In the genomic region with DNA sequence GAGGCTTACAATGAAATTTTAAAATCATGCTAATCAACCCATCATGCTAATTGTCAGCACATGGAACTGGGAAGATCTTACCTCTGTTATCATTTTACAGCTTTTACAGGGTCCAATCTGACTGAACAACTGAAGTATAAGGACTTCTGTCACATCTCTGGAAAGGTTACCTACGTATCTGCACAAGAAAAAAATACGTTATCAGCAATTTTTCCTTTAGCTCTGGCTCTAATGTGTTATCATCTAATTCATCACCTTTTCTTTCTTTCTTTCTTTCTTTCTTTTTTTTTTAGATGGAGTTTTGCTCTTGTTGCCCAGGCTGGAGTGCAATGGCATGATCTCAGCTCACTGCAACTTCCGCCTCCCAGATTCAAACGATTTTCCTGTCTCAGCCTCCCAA, we compare ENCODE assay signal across 25 cellular contexts. TPM values are rescaled to one million over a fixed set of nuclear protein-coding genes. Genes with fewer than 3 reads are reported as not detected.
DNase-seq lines count a peak whose midpoint lies in the region; ATAC-seq, FAIRE-seq and TF ChIP-seq lines count a peak whose summit lies in the region.
"Had no signal": no experiment of that assay in that cellular context is flagged by ENCODE, and none has a peak within 500 bp of the region (broad histone marks: within the 10 kb centered on the region; RNA-seq: fewer than 3 reads in every experiment).

No MANE protein-coding gene starts in this region.

- no peak overlapping the region for H2BK12ac ChIP-seq in trophoblast cell (ENCODE audit: low read length)

- H3K56ac ChIP-seq in IMR-90 (ENCODE audit: extremely low read depth, insufficient read depth, low read length): no peak overlapping the region

- no peak for DNase-seq in HepG2 (ENCODE audit: low spot score)
- no peak for DNase-seq in right lobe of liver
- DNase-seq in IMR-90: no peak
- no peak for DNase-seq in GM12878 (ENCODE audit: low read depth, low spot score)
- DNase-seq in trophoblast cell: no peak
- DNase-seq in central memory CD4-positive, alpha-beta T cell: no peak
- DNase-seq in omental fat pad (ENCODE audit: low spot score): no peak
- no peak for DNase-seq in posterior vena cava (ENCODE audit: low spot score)
- DNase-seq: ACHN; BE2C; C1 segment of cervical spinal cord; CD4-positive, alpha-beta memory T cell; CD4-positive, CD25-positive, alpha-beta regulatory T cell; CD8-positive, alpha-beta memory T cell; COR-L47; DMS 273 treated with DMSO at 0.1 percent for 48 hours; DMS153; DMS53; DMS79; DND-41; EL; GDM1 had no signal

- TF ChIP-seq RAD21 in HepG2 (CRISPR knock-in tag; IDR thresholded peaks at IDR 0.05): no peak
- TF ChIP-seq RAD21 in IMR-90 (IDR thresholded peaks at IDR 0.05; ENCODE audit: low read length): no peak
- TF ChIP-seq RAD21 in GM12878 (IDR thresholded peaks at IDR 0.05; ENCODE audit: insufficient read depth, low read depth, low read length): no peak

- CTCF ChIA-PET in HepG2 (lab: Yijun Ruan, JAX; ENCODE audit: low intra/inter-chr PET ratio, low total read pairs) (no interaction called here), IMR-90 (lab: Yijun Ruan, JAX) (interaction anchor here (0.5 to 0.6 kb wide), 2 partner anchors 11 to 370 kb away, joined by 4 to 6 read pairs; no protein-coding TSS in a partner anchor), GM12878 (lab: Yijun Ruan, JAX) (interaction anchor here (0.6 to 1.6 kb wide), 4 partner anchors 15 to 336 kb away, joined by 3 to 6 read pairs (median 3); no protein-coding TSS in a partner anchor)

- H3K4me1 ChIP-seq in HepG2 (ENCODE audit: insufficient read depth, low read length) (peaks cover 15% of the 10 kb centered on the region), right lobe of liver (peaks cover 0 to 26% (median 5%) of the 10 kb centered on the region in 4 donors), IMR-90 (ENCODE audit: control insufficient read depth, insufficient read depth, low read length) (no peaks in the 10 kb centered on the region; the same call in 1 of the 2 replicates), GM12878 (ENCODE audit: control insufficient read depth, insufficient read depth, low read length) (no peaks in the 10 kb centered on the region; the same call in 1 of the 2 replicates), trophoblast cell (ENCODE audit: control insufficient read depth in 1 of 2, insufficient read depth in 2 of 2, low read length in 2 of 2) (no peaks in the 10 kb centered on the region)

- ATAC-seq in HepG2 (no peak), right lobe of liver (no peak), IMR-90 (ENCODE audit: low read depth) (no peak), GM12878 (no peak), omental fat pad (ENCODE audit: low FRiP score) (no peak)

- H3K27ac ChIP-seq in HepG2 (ENCODE audit: extremely low read length, insufficient read depth, low read length): no peak overlapping the region
- no peak overlapping the region for H3K27ac ChIP-seq in right lobe of liver
- H3K27ac ChIP-seq in IMR-90 (ENCODE audit: insufficient read depth, low read length): no peak overlapping the region
- no peak overlapping the region for H3K27ac ChIP-seq in GM12878 (ENCODE audit: control insufficient read depth, insufficient read depth)
- no peak overlapping the region for H3K27ac ChIP-seq in trophoblast cell (ENCODE audit: low read depth, low read length)
- H3K27ac ChIP-seq: 22Rv1, BLaER1 had no signal

- H3K36me3 ChIP-seq in HepG2 (replicated peaks in 1 of 2; ENCODE audit: control insufficient read depth in 1 of 2, insufficient read depth in 2 of 2, low read length in 2 of 2): peaks cover 12 to 41% of the 10 kb centered on the region in 2 experiments
- peaks cover 0 to 23% (median 8%) of the 10 kb centered on the region in 4 donors for H3K36me3 ChIP-seq in right lobe of liver
- H3K36me3 ChIP-seq in IMR-90 (ENCODE audit: control insufficient read depth, insufficient read depth, low read length): peaks cover 20% of the 10 kb centered on the region
- H3K36me3 ChIP-seq in GM12878 (ENCODE audit: control insufficient read depth in 2 of 2, insufficient read depth in 2 of 2, low read length in 1 of 2): peaks cover 7 to 32% of the 10 kb centered on the region in 2 experiments
- peaks cover 13 to 14% of the 10 kb centered on the region in 2 experiments for H3K36me3 ChIP-seq in trophoblast cell (ENCODE audit: control insufficient read depth in 1 of 2, insufficient read depth in 2 of 2, low read length in 2 of 2)

- H3K4ac ChIP-seq in IMR-90 (ENCODE audit: low read depth, low read length) (no peak overlapping the region), trophoblast cell (ENCODE audit: low read depth, low read length) (peak overlapping the region; percentile 55)

- no peak overlapping the region for H4K12ac ChIP-seq in trophoblast cell (ENCODE audit: low read depth, low read length)

- H3K4me2 ChIP-seq in HepG2 (ENCODE audit: low read depth, low read length) (no peak overlapping the region), IMR-90 (ENCODE audit: low read depth, low read length) (no peak overlapping the region), GM12878 (ENCODE audit: control insufficient read depth, insufficient read depth) (peak overlapping the region; percentile 30; the same call in 1 of the 2 replicates), trophoblast cell (ENCODE audit: low read length) (no peak overlapping the region)
- H3K4me2 ChIP-seq: BLaER1 had no signal

- H2AFZ ChIP-seq in HepG2 (ENCODE audit: low read length) (no peak overlapping the region), IMR-90 (replicated peaks; ENCODE audit: low read length, poor library complexity) (no peak overlapping the region), GM12878 (ENCODE audit: control insufficient read depth, low read depth, low read length) (no peak overlapping the region), trophoblast cell (ENCODE audit: insufficient read depth, low read length, poor library complexity) (no peak overlapping the region)

- no peak overlapping the region for H2BK15ac ChIP-seq in IMR-90 (ENCODE audit: low read depth, low read length)

- H2BK5ac ChIP-seq in IMR-90 (ENCODE audit: low read depth, low read length, poor library complexity, severe bottlenecking) (no peak overlapping the region), trophoblast cell (ENCODE audit: low read depth, low read length, poor library complexity) (no peak overlapping the region)

- TF ChIP-seq CTCF in HepG2 (CRISPR knock-in tag; IDR thresholded peaks at IDR 0.05) (no peak), right lobe of liver (IDR thresholded peaks at IDR 0.05) (no peak), IMR-90 (conservative IDR thresholded peaks at IDR 0.05; ENCODE audit: low read depth, low read length) (no peak), GM12878 (IDR thresholded peaks at IDR 0.05 in 2 of 3, conservative IDR thresholded peaks at IDR 0.05 in 1 of 3; ENCODE audit: control insufficient read depth in 2 of 3, extremely low read depth in 1 of 3, insufficient read depth in 1 of 3, low read depth in 3 of 3, low read length in 3 of 3) (no peak), omental fat pad (IDR thresholded peaks at IDR 0.05) (no peak)

- no peak overlapping the region for H3K9ac ChIP-seq in HepG2 (ENCODE audit: insufficient read depth, low read depth, low read length)
- H3K9ac ChIP-seq in IMR-90 (ENCODE audit: low read depth, low read length): no peak overlapping the region
- H3K9ac ChIP-seq in GM12878 (ENCODE audit: control insufficient read depth, insufficient read depth, low read length): no peak overlapping the region
- no peak overlapping the region for H3K9ac ChIP-seq in trophoblast cell (ENCODE audit: low read length)
- H3K9ac ChIP-seq: BLaER1 had no signal

- H3K27me3 ChIP-seq in HepG2 (ENCODE audit: control insufficient read depth in 1 of 2, insufficient read depth in 2 of 2, low read length in 2 of 2) (no peaks in the 10 kb centered on the region), right lobe of liver (no peaks in the 10 kb centered on the region), IMR-90 (ENCODE audit: control insufficient read depth, insufficient read depth, low read length) (no peaks in the 10 kb centered on the region), GM12878 (replicated peaks in 1 of 2; ENCODE audit: control insufficient read depth in 2 of 2, insufficient read depth in 2 of 2, low read length in 1 of 2) (no peaks in the 10 kb centered on the region), trophoblast cell (ENCODE audit: insufficient read depth, low read length) (no peaks in the 10 kb centered on the region)
- H3K27me3 ChIP-seq: BE2C, BLaER1 had no signal

- in situ Hi-C loops in HepG2 (cut with HindIII; ENCODE audit: extremely low pct_ligation_motif_present, low pct_unique_long_range_greater_than_20kb): no loop called here
- in situ Hi-C loops in IMR-90 (cut with MboI; ENCODE audit: low sequenced_read_pairs): no loop called here
- in situ Hi-C loops in GM12878 (cut with MboI): no loop called here

- POLR2A ChIA-PET in HepG2 (lab: Yijun Ruan, JAX) (no interaction called here), IMR-90 (lab: Charles Lee; ENCODE audit: unreplicated experiment) (interaction anchor here (0.6 kb wide), 1 partner anchor 22 kb away, joined by 4 read pairs; no protein-coding TSS in a partner anchor), GM12878 (lab: Charles Lee) (interaction anchor here (0.5 to 0.7 kb wide), 2 partner anchors 39 to 95 kb away, joined by 3 read pairs; no protein-coding TSS in a partner anchor)

- peaks cover 4% of the 10 kb centered on the region for H3K9me1 ChIP-seq in IMR-90 (ENCODE audit: insufficient read depth, low read length)

- 95% methylated on average over 4 of the region's 4 CpGs for WGBS in HepG2 (ENCODE audit: low lambda C conversion rate)
- 92% methylated on average over 4 of the region's 4 CpGs for WGBS in right lobe of liver (ENCODE audit: insufficient coverage, low coverage, low lambda C conversion rate, missing lambda C conversion rate)
- no CpG with 5 or more reads among the region's 4 CpGs for WGBS in IMR-90 (ENCODE audit: extremely low coverage in 2 of 2, insufficient read length in 1 of 2), 2 experiments
- WGBS in GM12878 (ENCODE audit: insufficient coverage, insufficient replicate concordance, low lambda C conversion rate, missing lambda C conversion rate): 99% methylated on average over 4 of the region's 4 CpGs
- no CpG with 5 or more reads among the region's 4 CpGs for WGBS in trophoblast cell (ENCODE audit: extremely low coverage, insufficient coverage, insufficient read length)

- no peak overlapping the region for H3K18ac ChIP-seq in IMR-90 (ENCODE audit: low read depth, low read length)
- H3K18ac ChIP-seq in trophoblast cell (ENCODE audit: low read length): no peak overlapping the region

- H2AK5ac ChIP-seq in IMR-90 (ENCODE audit: low read depth, low read length): no peak overlapping the region
- no peak overlapping the region for H2AK5ac ChIP-seq in trophoblast cell (ENCODE audit: low read length)

- SMC1A ChIA-PET in GM12878 (lab: Charles Lee; ENCODE audit: uncharacterized antibody, unreplicated experiment): interaction anchor here (0.6 to 1.4 kb wide), 4 partner anchors 13 to 379 kb away, joined by 3 to 4 read pairs (median 3); no protein-coding TSS in a partner anchor

- peaks cover 15 to 40% of the 10 kb centered on the region in 2 experiments; a peak in 3 of 4 replicates for H3K79me1 ChIP-seq in IMR-90 (ENCODE audit: low read depth in 1 of 2, low read length in 2 of 2)
- no peaks in the 10 kb centered on the region for H3K79me1 ChIP-seq in trophoblast cell (ENCODE audit: low read length)

- H3K23ac ChIP-seq in IMR-90 (ENCODE audit: low read depth, low read length) (no peak overlapping the region), trophoblast cell (ENCODE audit: low read length) (no peak overlapping the region)

- no peak overlapping the region for H4K91ac ChIP-seq in IMR-90 (ENCODE audit: insufficient read depth, low read depth, low read length)
- no peak overlapping the region for H4K91ac ChIP-seq in trophoblast cell (ENCODE audit: low read depth, low read length)

- dilution Hi-C loops in IMR-90 (cut with HindIII; ENCODE audit: low sequenced_read_pairs, unreplicated experiment): no loop called here

- no peak overlapping the region for H3K14ac ChIP-seq in IMR-90 (replicated peaks; ENCODE audit: low read depth, low read length)
- H3K14ac ChIP-seq in trophoblast cell (ENCODE audit: low read length): no peak overlapping the region

- H4K5ac ChIP-seq in IMR-90 (ENCODE audit: low read depth, low read length): no peak overlapping the region

- H2AK9ac ChIP-seq in IMR-90 (replicated peaks; ENCODE audit: low read depth, low read length, poor library complexity): no peak overlapping the region

- TF ChIP-seq POLR2A in HepG2 (IDR thresholded peaks at IDR 0.05; ENCODE audit: insufficient read depth in 1 of 2, low read depth in 2 of 2, low read length in 2 of 2): no peak
- TF ChIP-seq POLR2A in right lobe of liver (IDR thresholded peaks at IDR 0.05): no peak
- TF ChIP-seq POLR2A in IMR-90 (IDR thresholded peaks at IDR 0.05; ENCODE audit: low read depth, low read length): no peak
- TF ChIP-seq POLR2A in GM12878 (IDR thresholded peaks at IDR 0.05; ENCODE audit: low read depth, low read length): no peak

- H2BK20ac ChIP-seq in IMR-90 (ENCODE audit: low read depth, low read length): no peak overlapping the region

- FAIRE-seq in HepG2 (lab: Jason Lieb, UNC): no peak
- FAIRE-seq in GM12878 (lab: Jason Lieb, UNC): no peak
- FAIRE-seq: GM18507 had no signal

- intact Hi-C loops in HepG2 (cut with micrococcal nuclease; ENCODE audit: unreplicated experiment): no loop called here
- intact Hi-C loops in right lobe of liver (cut with DNase I): no loop called here
- intact Hi-C loops in IMR-90 (cut with micrococcal nuclease): no loop called here
- intact Hi-C loops in GM12878 (cut with micrococcal nuclease; ENCODE audit: unreplicated experiment): no loop called here
- intact Hi-C loops in posterior vena cava (cut with DNase I): no loop called here

- no peak overlapping the region for H4K8ac ChIP-seq in IMR-90 (ENCODE audit: low read depth in 2 of 2, low read length in 2 of 2)
- no peak overlapping the region for H4K8ac ChIP-seq in trophoblast cell (ENCODE audit: low read depth, low read length)

- H3K4me3 ChIP-seq in HepG2 (replicated peaks in 1 of 3; ENCODE audit: insufficient read depth in 1 of 3, low read depth in 2 of 3, low read length in 3 of 3) (no peak overlapping the region), right lobe of liver (no peak overlapping the region), IMR-90 (ENCODE audit: insufficient read depth, low read depth, low read length) (no peak overlapping the region), GM12878 (no peak overlapping the region), trophoblast cell (ENCODE audit: low read depth, low read length) (no peak overlapping the region)
- H3K4me3 ChIP-seq: BLaER1 had no signal

- no peaks in the 10 kb centered on the region for H3K9me3 ChIP-seq in HepG2 (ENCODE audit: low read length)
- no peaks in the 10 kb centered on the region for H3K9me3 ChIP-seq in right lobe of liver
- no peaks in the 10 kb centered on the region for H3K9me3 ChIP-seq in IMR-90 (ENCODE audit: control insufficient read depth, insufficient read depth, low read length)
- H3K9me3 ChIP-seq in GM12878 (replicated peaks; ENCODE audit: control insufficient read depth, insufficient read depth, low read length): no peaks in the 10 kb centered on the region; the same call in 2 of the 3 replicates
- H3K9me3 ChIP-seq in trophoblast cell (ENCODE audit: insufficient read depth, low read depth, low read length): no peaks in the 10 kb centered on the region
- H3K9me3 ChIP-seq: BE2C, BLaER1 had no signal

- peaks cover 91% of the 10 kb centered on the region for H3K79me2 ChIP-seq in HepG2 (ENCODE audit: insufficient read depth, low read length)
- H3K79me2 ChIP-seq in GM12878 (ENCODE audit: control insufficient read depth, insufficient read depth, low read length): peaks cover 85% of the 10 kb centered on the region
- H3K79me2 ChIP-seq in trophoblast cell (ENCODE audit: control insufficient read depth, insufficient read depth, low read length, poor library complexity): peaks cover 4% of the 10 kb centered on the region

- RAD21 ChIA-PET in GM12878 (lab: Charles Lee; ENCODE audit: unreplicated experiment): no interaction called here

- BruUV-seq in HepG2 (replicated peaks; lab: Mats Ljungman, UMichigan) (no TSS peak), IMR-90 (replicated peaks; lab: Mats Ljungman, UMichigan) (no TSS peak), GM12878 (replicated peaks; lab: Mats Ljungman, UMichigan) (no TSS peak)

- H4K20me1 ChIP-seq in HepG2 (ENCODE audit: insufficient read depth, low read length) (peaks cover 56% of the 10 kb centered on the region), IMR-90 (ENCODE audit: insufficient read depth, low read length) (peaks cover 65% of the 10 kb centered on the region), GM12878 (ENCODE audit: control insufficient read depth, insufficient read depth) (peaks cover 8% of the 10 kb centered on the region; the same call in 1 of the 2 replicates)

- no peak overlapping the region for H2BK120ac ChIP-seq in IMR-90 (ENCODE audit: low read depth, low read length)
- no peak overlapping the region for H2BK120ac ChIP-seq in trophoblast cell (ENCODE audit: insufficient read depth, low read length, poor library complexity)

- TF ChIP-seq EP300 in HepG2 (IDR thresholded peaks at IDR 0.05; ENCODE audit: low read depth in 2 of 2, low read length in 2 of 2): no peak
- TF ChIP-seq EP300 in HepG2 (CRISPR knock-in tag; IDR thresholded peaks at IDR 0.05; ENCODE audit: borderline replicate concordance): no peak
- TF ChIP-seq EP300 in GM12878 (IDR thresholded peaks at IDR 0.05; ENCODE audit: borderline replicate concordance in 1 of 2, control insufficient read depth in 1 of 2, low read depth in 2 of 2, low read length in 2 of 2): no peak

RNA-seq across cellular contexts. Expression of a gene that starts 8.7 kb away (rescaled TPM):
- total RNA-seq in HepG2 (2016; rRNA removed; fragmentation: Illumina TruSeq; extraction: Trizol) (31.5 and 36.6 TPM in 2 replicates), right lobe of liver (10 to 100 TPM; 37.2 to 52.2 (median 46.3) TPM), IMR-90 (2012; rRNA removed) (28.0 and 44.2 TPM in 2 replicates), GM12878 (2014; rRNA removed) (34.6 and 45.9 TPM in 2 replicates), GM12878 (2014; rRNA removed; fragmentation: Illumina TruSeq; extraction: Trizol) (57.4 and 63.4 TPM in 2 replicates), GM12878 (2021) (132 and 143 TPM in 2 replicates), omental fat pad (10 to 100 TPM; 62.0 to 90.8 (median 65.9) TPM), posterior vena cava (10 to 100 TPM; 78.8 to 90.7 TPM)
- 19.8 and 22.7 TPM in 2 replicates for total RNA-seq in HepG2 (2016; cell fraction: cytosol; rRNA removed; fragmentation: Illumina TruSeq; extraction: Trizol; ENCODE audit: low read depth)
- 32.7 and 33.0 TPM in 2 replicates for total RNA-seq in HepG2 (2016; cell fraction: insoluble cytoplasmic fraction; rRNA removed; fragmentation: Illumina TruSeq; extraction: Trizol)
- total RNA-seq in HepG2 (2016; cell fraction: membrane; rRNA removed; fragmentation: Illumina TruSeq; extraction: Trizol): 32.9 and 34.8 TPM in 2 replicates
- 74.7 and 93.9 TPM in 2 replicates for total RNA-seq in HepG2 (2016; cell fraction: nucleus; rRNA removed; fragmentation: Illumina TruSeq; extraction: Trizol)
- polyA plus RNA-seq in HepG2 (2011; rRNA removed) (145 and 148 TPM in 2 replicates), IMR-90 (2012; rRNA removed) (62.9 and 83.5 TPM in 2 replicates), GM12878 (2011; rRNA removed) (159 and 241 TPM in 2 replicates), GM12878 (2014; fragmentation: Illumina TruSeq; extraction: Trizol) (133 and 163 TPM in 2 replicates), GM12878 (2014; fragmentation: Nextera tagmentation; extraction: Ambion mirVana) (10 to 100 TPM; 26.0 to 68.2 TPM), GM12878 (2014; rRNA removed) (87.8 and 91.7 TPM in 2 replicates), GM12878 (2016; fragmentation: Nextera tagmentation; extraction: Ambion mirVana) (10 to 100 TPM; 29.0 to 34.9 TPM)
- polyA plus RNA-seq in HepG2 (2011; cell fraction: cytosol; rRNA removed): 29.6 and 41.0 TPM in 2 replicates
- 368 and 448 TPM in 2 replicates for polyA plus RNA-seq in HepG2 (2011; cell fraction: nucleus; rRNA removed)
- 152 and 155 TPM in 2 replicates for polyA plus RNA-seq in HepG2 (2012)
- polyA plus RNA-seq in HepG2 (2016; cell fraction: cytosol; fragmentation: Illumina TruSeq; extraction: Trizol; ENCODE audit: low read depth): 16.3 and 18.6 TPM in 2 replicates
- polyA plus RNA-seq in HepG2 (2016; cell fraction: insoluble cytoplasmic fraction; fragmentation: Illumina TruSeq; extraction: Trizol; ENCODE audit: low read depth): 72.0 and 75.0 TPM in 2 replicates
- polyA plus RNA-seq in HepG2 (2016; cell fraction: membrane; fragmentation: Illumina TruSeq; extraction: Trizol; ENCODE audit: low read depth): 36.1 and 39.6 TPM in 2 replicates
- 291 and 317 TPM in 2 replicates for polyA plus RNA-seq in HepG2 (2016; cell fraction: nucleus; fragmentation: Illumina TruSeq; extraction: Trizol; ENCODE audit: insufficient read depth, low read depth)
- 17.9 and 42.2 TPM in 2 replicates for polyA minus RNA-seq in HepG2 (2011; rRNA and poly(A)+ RNA removed; ENCODE audit: low replicate concordance)
- polyA minus RNA-seq in HepG2 (2011; cell fraction: cytosol; rRNA and poly(A)+ RNA removed): 27.6 and 31.4 TPM in 2 replicates
- 199 and 216 TPM in 2 replicates for polyA minus RNA-seq in HepG2 (2011; cell fraction: nucleus; rRNA and poly(A)+ RNA removed)
- 14.1 and 19.3 TPM in 2 replicates for polyA plus RNA-seq in IMR-90 (2012; cell fraction: cytosol; rRNA removed)
- 63.6 and 388 TPM in 2 replicates for polyA plus RNA-seq in IMR-90 (2012; cell fraction: nucleus; rRNA removed; ENCODE audit: low replicate concordance)
- 330 and 333 TPM in 2 replicates for total RNA-seq in GM12878 (2013; cell fraction: nucleolus; rRNA removed)
- 105 TPM for polyA plus RNA-seq in GM12878 (2011; ENCODE audit: low read depth)
- polyA plus RNA-seq in GM12878 (2011; cell fraction: cytosol; rRNA removed): 49.4 and 62.0 TPM in 2 replicates
- 303 and 378 TPM in 2 replicates for polyA plus RNA-seq in GM12878 (2011; cell fraction: nucleus; rRNA removed)
- polyA plus RNA-seq in GM12878 (2012): 116 and 138 TPM in 2 replicates
- polyA minus RNA-seq in GM12878 (2011; rRNA and poly(A)+ RNA removed): 61.0 and 95.1 TPM in 2 replicates
- 36.2 and 36.9 TPM in 2 replicates for polyA minus RNA-seq in GM12878 (2011; cell fraction: cytosol; rRNA and poly(A)+ RNA removed)
- 58.6 and 76.9 TPM in 2 replicates for polyA minus RNA-seq in GM12878 (2011; cell fraction: nucleus; rRNA and poly(A)+ RNA removed)
- polyA plus RNA-seq in trophoblast cell (2013): 124 and 125 TPM in 2 replicates

RNA-seq across cellular contexts. Expression of a gene that starts 45.6 kb away (rescaled TPM):
- total RNA-seq in HepG2 (2016; rRNA removed; fragmentation: Illumina TruSeq; extraction: Trizol) (1.1 and 1.7 TPM in 2 replicates), right lobe of liver (1 to 10 TPM in 5 of 6 experiments, under 1 TPM in 1; 0.95 to 5.2 (median 3.7) TPM), IMR-90 (2012; rRNA removed) (35.3 and 55.5 TPM in 2 replicates), GM12878 (2014; rRNA removed) (97.4 and 102 TPM in 2 replicates), GM12878 (2014; rRNA removed; fragmentation: Illumina TruSeq; extraction: Trizol) (124 and 131 TPM in 2 replicates), GM12878 (2021) (114 and 128 TPM in 2 replicates), omental fat pad (10 to 100 TPM; 12.3 to 40.2 (median 18.7) TPM), posterior vena cava (10 to 100 TPM; 13.5 to 21.0 TPM)
- total RNA-seq in HepG2 (2016; cell fraction: cytosol; rRNA removed; fragmentation: Illumina TruSeq; extraction: Trizol; ENCODE audit: low read depth): 2.3 and 4.0 TPM in 2 replicates
- 1.3 and 2.0 TPM in 2 replicates for total RNA-seq in HepG2 (2016; cell fraction: insoluble cytoplasmic fraction; rRNA removed; fragmentation: Illumina TruSeq; extraction: Trizol)
- total RNA-seq in HepG2 (2016; cell fraction: membrane; rRNA removed; fragmentation: Illumina TruSeq; extraction: Trizol): 2.3 and 2.4 TPM in 2 replicates
- 0.78 and 1.1 TPM in 2 replicates for total RNA-seq in HepG2 (2016; cell fraction: nucleus; rRNA removed; fragmentation: Illumina TruSeq; extraction: Trizol)
- polyA plus RNA-seq in HepG2 (2011; rRNA removed) (4.1 and 5.1 TPM in 2 replicates), IMR-90 (2012; rRNA removed) (77.0 and 89.7 TPM in 2 replicates), GM12878 (2011; rRNA removed) (186 and 284 TPM in 2 replicates), GM12878 (2014; fragmentation: Illumina TruSeq; extraction: Trizol) (193 and 226 TPM in 2 replicates), GM12878 (2014; fragmentation: Nextera tagmentation; extraction: Ambion mirVana) (100 to 1,000 TPM in 1 of 2 experiments, 10 to 100 TPM in 1; 72.8 to 134 TPM), GM12878 (2014; rRNA removed) (134 and 157 TPM in 2 replicates), GM12878 (2016; fragmentation: Nextera tagmentation; extraction: Ambion mirVana) (100 to 1,000 TPM; 116 to 123 TPM)
- polyA plus RNA-seq in HepG2 (2011; cell fraction: cytosol; rRNA removed): 2.9 and 4.0 TPM in 2 replicates
- polyA plus RNA-seq in HepG2 (2011; cell fraction: nucleus; rRNA removed): 1.2 and 1.3 TPM in 2 replicates
- 1.4 and 3.1 TPM in 2 replicates for polyA plus RNA-seq in HepG2 (2012)
- 3.3 and 5.1 TPM in 2 replicates for polyA plus RNA-seq in HepG2 (2016; cell fraction: cytosol; fragmentation: Illumina TruSeq; extraction: Trizol; ENCODE audit: low read depth)
- 2.4 and 3.6 TPM in 2 replicates for polyA plus RNA-seq in HepG2 (2016; cell fraction: insoluble cytoplasmic fraction; fragmentation: Illumina TruSeq; extraction: Trizol; ENCODE audit: low read depth)
- polyA plus RNA-seq in HepG2 (2016; cell fraction: membrane; fragmentation: Illumina TruSeq; extraction: Trizol; ENCODE audit: low read depth): 3.3 TPM in 2 replicates
- polyA plus RNA-seq in HepG2 (2016; cell fraction: nucleus; fragmentation: Illumina TruSeq; extraction: Trizol; ENCODE audit: insufficient read depth, low read depth): 0.67 and 1.8 TPM in 2 replicates
- 1.3 and 2.3 TPM in 2 replicates for polyA minus RNA-seq in HepG2 (2011; rRNA and poly(A)+ RNA removed; ENCODE audit: low replicate concordance)
- polyA minus RNA-seq in HepG2 (2011; cell fraction: cytosol; rRNA and poly(A)+ RNA removed): 1.3 and 2.1 TPM in 2 replicates
- polyA minus RNA-seq in HepG2 (2011; cell fraction: nucleus; rRNA and poly(A)+ RNA removed): 0.99 and 1.8 TPM in 2 replicates
- 29.0 and 54.5 TPM in 2 replicates for polyA plus RNA-seq in IMR-90 (2012; cell fraction: cytosol; rRNA removed)
- 9.4 and 39.2 TPM in 2 replicates for polyA plus RNA-seq in IMR-90 (2012; cell fraction: nucleus; rRNA removed; ENCODE audit: low replicate concordance)
- 17.2 and 20.2 TPM in 2 replicates for total RNA-seq in GM12878 (2013; cell fraction: nucleolus; rRNA removed)
- polyA plus RNA-seq in GM12878 (2011; ENCODE audit: low read depth): 113 TPM
- polyA plus RNA-seq in GM12878 (2011; cell fraction: cytosol; rRNA removed): 71.0 and 87.2 TPM in 2 replicates
- 39.4 and 46.2 TPM in 2 replicates for polyA plus RNA-seq in GM12878 (2011; cell fraction: nucleus; rRNA removed)
- polyA plus RNA-seq in GM12878 (2012): 162 and 180 TPM in 2 replicates
- polyA minus RNA-seq in GM12878 (2011; rRNA and poly(A)+ RNA removed): 38.0 and 39.4 TPM in 2 replicates
- polyA minus RNA-seq in GM12878 (2011; cell fraction: cytosol; rRNA and poly(A)+ RNA removed): 34.1 and 34.9 TPM in 2 replicates
- polyA minus RNA-seq in GM12878 (2011; cell fraction: nucleus; rRNA and poly(A)+ RNA removed): 8.6 and 10.7 TPM in 2 replicates
- 10.5 and 10.7 TPM in 2 replicates for polyA plus RNA-seq in trophoblast cell (2013)
